In the genomic region with DNA sequence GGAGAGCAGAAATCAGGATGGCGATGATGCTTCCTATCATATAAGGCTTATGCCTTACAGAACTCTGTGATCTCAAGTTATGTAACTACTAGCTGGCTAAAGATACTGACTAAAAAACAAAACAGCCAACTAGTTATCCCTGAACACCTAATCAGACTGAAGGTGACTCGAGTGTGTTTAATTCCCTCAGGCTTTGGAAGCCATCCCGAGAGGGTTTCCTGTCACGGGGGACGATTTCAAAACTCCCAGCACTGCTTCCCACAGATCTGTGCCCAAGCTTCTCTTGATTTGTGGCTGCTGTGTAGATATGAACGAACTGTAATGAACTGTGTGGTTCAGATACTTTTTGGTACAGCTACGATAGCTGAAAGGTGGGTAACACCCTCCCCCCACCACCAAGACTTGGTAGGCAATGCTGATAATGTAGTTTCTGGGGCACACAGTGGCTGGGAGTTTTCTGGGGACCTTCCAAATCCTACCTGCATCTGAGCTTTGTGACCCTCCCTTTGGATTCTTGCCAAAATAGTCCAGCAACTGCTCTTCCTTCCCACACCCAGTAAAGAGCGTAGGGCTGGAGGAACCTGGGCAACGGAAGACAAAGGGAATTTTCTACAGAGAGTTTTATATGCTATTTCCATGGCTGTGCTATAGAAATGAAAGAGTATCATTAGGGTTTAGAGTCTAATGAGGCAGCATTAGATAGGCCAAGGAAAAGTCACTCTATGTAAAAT, we compare ENCODE assay signal across 1 cellular context.
TF ChIP-seq lines count a peak whose summit lies in the region.

No MANE protein-coding gene starts in this region.

TF ChIP-seq in IMR-90, 13 proteins besides CTCF, POLR2A, EP300 and RAD21 (continued from another document):
- no peak for TF ChIP-seq NFE2L2 (IDR thresholded peaks at IDR 0.05; ENCODE audit: low read depth, low read length)
- TF ChIP-seq, protein P1, sequence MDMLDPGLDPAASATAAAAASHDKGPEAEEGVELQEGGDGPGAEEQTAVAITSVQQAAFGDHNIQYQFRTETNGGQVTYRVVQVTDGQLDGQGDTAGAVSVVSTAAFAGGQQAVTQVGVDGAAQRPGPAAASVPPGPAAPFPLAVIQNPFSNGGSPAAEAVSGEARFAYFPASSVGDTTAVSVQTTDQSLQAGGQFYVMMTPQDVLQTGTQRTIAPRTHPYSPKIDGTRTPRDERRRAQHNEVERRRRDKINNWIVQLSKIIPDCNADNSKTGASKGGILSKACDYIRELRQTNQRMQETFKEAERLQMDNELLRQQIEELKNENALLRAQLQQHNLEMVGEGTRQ (IDR thresholded peaks at IDR 0.05; ENCODE audit: low read depth, low read length), result no peak
- no peak for TF ChIP-seq MAFK (IDR thresholded peaks at IDR 0.05; ENCODE audit: low read depth, low read length)
- TF ChIP-seq SMC3 (IDR thresholded peaks at IDR 0.05; ENCODE audit: low read depth, low read length), result no peak
- TF ChIP-seq, protein P2, sequence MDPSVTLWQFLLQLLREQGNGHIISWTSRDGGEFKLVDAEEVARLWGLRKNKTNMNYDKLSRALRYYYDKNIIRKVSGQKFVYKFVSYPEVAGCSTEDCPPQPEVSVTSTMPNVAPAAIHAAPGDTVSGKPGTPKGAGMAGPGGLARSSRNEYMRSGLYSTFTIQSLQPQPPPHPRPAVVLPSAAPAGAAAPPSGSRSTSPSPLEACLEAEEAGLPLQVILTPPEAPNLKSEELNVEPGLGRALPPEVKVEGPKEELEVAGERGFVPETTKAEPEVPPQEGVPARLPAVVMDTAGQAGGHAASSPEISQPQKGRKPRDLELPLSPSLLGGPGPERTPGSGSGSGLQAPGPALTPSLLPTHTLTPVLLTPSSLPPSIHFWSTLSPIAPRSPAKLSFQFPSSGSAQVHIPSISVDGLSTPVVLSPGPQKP (IDR thresholded peaks at IDR 0.05; ENCODE audit: borderline replicate concordance, low read depth, low read length), result no peak
- TF ChIP-seq BHLHE40 (IDR thresholded peaks at IDR 0.05; ENCODE audit: low read depth, low read length), result no peak
- no peak for TF ChIP-seq RCOR1 (IDR thresholded peaks at IDR 0.05; ENCODE audit: insufficient replicate concordance, low read length)
- no peak for TF ChIP-seq RFX5 (IDR thresholded peaks at IDR 0.05; ENCODE audit: low read depth, low read length)
- no peak for TF ChIP-seq MAZ (IDR thresholded peaks at IDR 0.05; ENCODE audit: borderline replicate concordance, low read depth, low read length)
- no peak for TF ChIP-seq CHD1 (IDR thresholded peaks at IDR 0.05; ENCODE audit: low read depth, low read length)
- no peak for TF ChIP-seq CEBPB (IDR thresholded peaks at IDR 0.05; ENCODE audit: low read depth, low read length)
- TF ChIP-seq FOS (IDR thresholded peaks at IDR 0.05; ENCODE audit: low read depth, low read length), result no peak
